In the genomic region with DNA sequence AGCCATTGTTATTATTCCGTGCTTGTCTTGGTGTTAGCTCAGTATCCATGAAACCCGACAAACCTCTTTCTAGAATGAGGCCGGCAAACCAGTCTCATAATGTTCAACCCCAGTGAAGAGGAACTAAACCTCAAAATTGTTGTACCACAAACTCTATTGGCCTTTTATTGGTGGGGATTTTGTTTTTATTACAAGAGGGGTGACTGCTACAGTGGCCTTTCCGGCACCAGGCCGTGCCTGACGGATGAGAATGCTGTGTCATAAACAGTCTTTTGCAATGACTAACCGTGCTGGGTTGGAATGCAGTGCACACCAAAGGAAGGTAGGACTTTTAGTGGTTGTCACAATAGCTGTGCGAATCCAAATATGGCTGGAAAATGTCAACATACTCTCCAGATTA, we compare ENCODE assay signal across 14 cellular contexts.
DNase-seq lines count a peak whose midpoint lies in the region; ATAC-seq and TF ChIP-seq lines count a peak whose summit lies in the region.
"Had no signal": no experiment of that assay in that cellular context is flagged by ENCODE, and none has a peak within 500 bp of the region (broad histone marks: within the 10 kb centered on the region; RNA-seq: fewer than 3 reads in every experiment).

No MANE protein-coding gene starts in this region.

- no peak for TF ChIP-seq CTCF in HFFc6 (IDR thresholded peaks at IDR 0.05)
- no peak for TF ChIP-seq CTCF in WTC11 (IDR thresholded peaks at IDR 0.05)

- peak; percentile 86 for DNase-seq in A172 (ENCODE audit: low spot score)
- peak; percentile 25 for DNase-seq in HFFc6
- DNase-seq in WTC11 (ENCODE audit: low spot score): no peak
- peak; percentile 90 for DNase-seq in kidney tubule cell (ENCODE audit: low spot score)
- DNase-seq in activated CD8-positive, alpha-beta memory T cell treated with anti-CD3 and anti-CD28 coated beads, Interleukin-2, amount 50 U/mL, for 48 hours: no peak
- DNase-seq in NCI-H526 treated with DMSO at 0.1 percent for 48 hours (lab: John Stamatoyannopoulos, UW): no peak
- no peak for DNase-seq in naive thymus-derived CD8-positive, alpha-beta T cell
- no peak for DNase-seq in activated CD4-positive, CD25-positive, alpha-beta regulatory T cell treated with anti-CD3 and anti-CD28 coated beads, Interleukin-2, amount 50 U/mL, for 72 hours
- DNase-seq: DMS153, hypothalamus, Karpas-422, SW 1271, tibial artery had no signal

- H3K4me1 Mint-ChIP-seq in HFFc6 (ENCODE audit: low read depth): peaks cover 23% of the 10 kb centered on the region
- H3K4me1 Mint-ChIP-seq in WTC11: peaks cover 38% of the 10 kb centered on the region
- peaks cover 0 to 10% (median 6%) of the 10 kb centered on the region in 4 donors for H3K4me1 Mint-ChIP-seq in naive thymus-derived CD8-positive, alpha-beta T cell

- H3K27ac Mint-ChIP-seq in HFFc6 (peak overlapping the region; percentile 27), WTC11 (peak overlapping the region; percentile 36; the same call in 1 of the 2 replicates)
- no peak overlapping the region for H3K27ac Mint-ChIP-seq in naive thymus-derived CD8-positive, alpha-beta T cell

- POLR2A ChIA-PET in WTC11 (lab: Charles Lee): no interaction called here
- POLR2A ChIA-PET in naive thymus-derived CD8-positive, alpha-beta T cell (lab: Charles Lee): no interaction called here

- H3K36me3 Mint-ChIP-seq in HFFc6 (ENCODE audit: low read depth) (no peaks in the 10 kb centered on the region), WTC11 (no peaks in the 10 kb centered on the region)
- no peaks in the 10 kb centered on the region for H3K36me3 Mint-ChIP-seq in naive thymus-derived CD8-positive, alpha-beta T cell

- H3K4me3 Mint-ChIP-seq in HFFc6 (peak overlapping the region; percentile 22; the same call in 1 of the 2 replicates), WTC11 (no peak overlapping the region)
- H3K4me3 Mint-ChIP-seq in naive thymus-derived CD8-positive, alpha-beta T cell: no peak overlapping the region

- H3K9me3 Mint-ChIP-seq in HFFc6: no peaks in the 10 kb centered on the region
- no peaks in the 10 kb centered on the region for H3K9me3 Mint-ChIP-seq in WTC11
- peaks cover 0 to 3% (median 0%) of the 10 kb centered on the region in 9 donors for H3K9me3 Mint-ChIP-seq in naive thymus-derived CD8-positive, alpha-beta T cell

- CTCF ChIA-PET in WTC11 (lab: Charles Lee): no interaction called here

- no peak for ATAC-seq in WTC11
- no peak for ATAC-seq in naive thymus-derived CD8-positive, alpha-beta T cell
- ATAC-seq: pancreas had no signal

- peaks cover 13% of the 10 kb centered on the region for H3K27me3 Mint-ChIP-seq in HFFc6 (ENCODE audit: insufficient read depth)
- H3K27me3 Mint-ChIP-seq in WTC11 (ENCODE audit: low read depth): no peaks in the 10 kb centered on the region
- peaks cover 2 to 20% (median 9%) of the 10 kb centered on the region in 5 donors for H3K27me3 Mint-ChIP-seq in naive thymus-derived CD8-positive, alpha-beta T cell

TF ChIP-seq in WTC11, 78 proteins besides CTCF, POLR2A, EP300 and RAD21 (continues in another document):
- no peak for TF ChIP-seq SMAD3 (CRISPR knock-in tag; IDR thresholded peaks at IDR 0.05; ENCODE audit: borderline replicate concordance)
- TF ChIP-seq FOXJ3 (CRISPR knock-in tag; IDR thresholded peaks at IDR 0.05; ENCODE audit: borderline replicate concordance): no peak
- TF ChIP-seq JAZF1 (CRISPR knock-in tag; IDR thresholded peaks at IDR 0.05): no peak
- no peak for TF ChIP-seq ATF3 (CRISPR knock-in tag; conservative IDR thresholded peaks at IDR 0.05)
- TF ChIP-seq SP1 (CRISPR knock-in tag; conservative IDR thresholded peaks at IDR 0.05): no peak
- TF ChIP-seq ZSCAN18 (CRISPR knock-in tag; IDR thresholded peaks at IDR 0.05): no peak
- no peak for TF ChIP-seq NFATC4 (CRISPR knock-in tag; IDR thresholded peaks at IDR 0.05)
- no peak for TF ChIP-seq ZNF263 (CRISPR knock-in tag; IDR thresholded peaks at IDR 0.05; ENCODE audit: low read depth)
- TF ChIP-seq, protein P1, sequence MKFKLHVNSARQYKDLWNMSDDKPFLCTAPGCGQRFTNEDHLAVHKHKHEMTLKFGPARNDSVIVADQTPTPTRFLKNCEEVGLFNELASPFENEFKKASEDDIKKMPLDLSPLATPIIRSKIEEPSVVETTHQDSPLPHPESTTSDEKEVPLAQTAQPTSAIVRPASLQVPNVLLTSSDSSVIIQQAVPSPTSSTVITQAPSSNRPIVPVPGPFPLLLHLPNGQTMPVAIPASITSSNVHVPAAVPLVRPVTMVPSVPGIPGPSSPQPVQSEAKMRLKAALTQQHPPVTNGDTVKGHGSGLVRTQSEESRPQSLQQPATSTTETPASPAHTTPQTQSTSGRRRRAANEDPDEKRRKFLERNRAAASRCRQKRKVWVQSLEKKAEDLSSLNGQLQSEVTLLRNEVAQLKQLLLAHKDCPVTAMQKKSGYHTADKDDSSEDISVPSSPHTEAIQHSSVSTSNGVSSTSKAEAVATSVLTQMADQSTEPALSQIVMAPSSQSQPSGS (CRISPR knock-in tag; IDR thresholded peaks at IDR 0.05; ENCODE audit: borderline replicate concordance, low read depth): no peak
- TF ChIP-seq TEAD4 (CRISPR knock-in tag; IDR thresholded peaks at IDR 0.05): no peak
- TF ChIP-seq, protein P2, sequence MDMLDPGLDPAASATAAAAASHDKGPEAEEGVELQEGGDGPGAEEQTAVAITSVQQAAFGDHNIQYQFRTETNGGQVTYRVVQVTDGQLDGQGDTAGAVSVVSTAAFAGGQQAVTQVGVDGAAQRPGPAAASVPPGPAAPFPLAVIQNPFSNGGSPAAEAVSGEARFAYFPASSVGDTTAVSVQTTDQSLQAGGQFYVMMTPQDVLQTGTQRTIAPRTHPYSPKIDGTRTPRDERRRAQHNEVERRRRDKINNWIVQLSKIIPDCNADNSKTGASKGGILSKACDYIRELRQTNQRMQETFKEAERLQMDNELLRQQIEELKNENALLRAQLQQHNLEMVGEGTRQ (CRISPR knock-in tag; IDR thresholded peaks at IDR 0.05): no peak
- TF ChIP-seq ESRRA (CRISPR knock-in tag; IDR thresholded peaks at IDR 0.05; ENCODE audit: borderline replicate concordance): no peak
- TF ChIP-seq, protein P3, sequence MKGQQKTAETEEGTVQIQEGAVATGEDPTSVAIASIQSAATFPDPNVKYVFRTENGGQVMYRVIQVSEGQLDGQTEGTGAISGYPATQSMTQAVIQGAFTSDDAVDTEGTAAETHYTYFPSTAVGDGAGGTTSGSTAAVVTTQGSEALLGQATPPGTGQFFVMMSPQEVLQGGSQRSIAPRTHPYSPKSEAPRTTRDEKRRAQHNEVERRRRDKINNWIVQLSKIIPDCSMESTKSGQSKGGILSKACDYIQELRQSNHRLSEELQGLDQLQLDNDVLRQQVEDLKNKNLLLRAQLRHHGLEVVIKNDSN (CRISPR knock-in tag; IDR thresholded peaks at IDR 0.05): no peak
- no peak for TF ChIP-seq SMAD4 (CRISPR knock-in tag; IDR thresholded peaks at IDR 0.05)
- TF ChIP-seq ERG (CRISPR knock-in tag; IDR thresholded peaks at IDR 0.05): no peak
- TF ChIP-seq, protein P4, sequence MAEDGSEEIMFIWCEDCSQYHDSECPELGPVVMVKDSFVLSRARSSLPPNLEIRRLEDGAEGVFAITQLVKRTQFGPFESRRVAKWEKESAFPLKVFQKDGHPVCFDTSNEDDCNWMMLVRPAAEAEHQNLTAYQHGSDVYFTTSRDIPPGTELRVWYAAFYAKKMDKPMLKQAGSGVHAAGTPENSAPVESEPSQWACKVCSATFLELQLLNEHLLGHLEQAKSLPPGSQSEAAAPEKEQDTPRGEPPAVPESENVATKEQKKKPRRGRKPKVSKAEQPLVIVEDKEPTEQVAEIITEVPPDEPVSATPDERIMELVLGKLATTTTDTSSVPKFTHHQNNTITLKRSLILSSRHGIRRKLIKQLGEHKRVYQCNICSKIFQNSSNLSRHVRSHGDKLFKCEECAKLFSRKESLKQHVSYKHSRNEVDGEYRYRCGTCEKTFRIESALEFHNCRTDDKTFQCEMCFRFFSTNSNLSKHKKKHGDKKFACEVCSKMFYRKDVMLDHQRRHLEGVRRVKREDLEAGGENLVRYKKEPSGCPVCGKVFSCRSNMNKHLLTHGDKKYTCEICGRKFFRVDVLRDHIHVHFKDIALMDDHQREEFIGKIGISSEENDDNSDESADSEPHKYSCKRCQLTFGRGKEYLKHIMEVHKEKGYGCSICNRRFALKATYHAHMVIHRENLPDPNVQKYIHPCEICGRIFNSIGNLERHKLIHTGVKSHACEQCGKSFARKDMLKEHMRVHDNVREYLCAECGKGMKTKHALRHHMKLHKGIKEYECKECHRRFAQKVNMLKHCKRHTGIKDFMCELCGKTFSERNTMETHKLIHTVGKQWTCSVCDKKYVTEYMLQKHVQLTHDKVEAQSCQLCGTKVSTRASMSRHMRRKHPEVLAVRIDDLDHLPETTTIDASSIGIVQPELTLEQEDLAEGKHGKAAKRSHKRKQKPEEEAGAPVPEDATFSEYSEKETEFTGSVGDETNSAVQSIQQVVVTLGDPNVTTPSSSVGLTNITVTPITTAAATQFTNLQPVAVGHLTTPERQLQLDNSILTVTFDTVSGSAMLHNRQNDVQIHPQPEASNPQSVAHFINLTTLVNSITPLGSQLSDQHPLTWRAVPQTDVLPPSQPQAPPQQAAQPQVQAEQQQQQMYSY (CRISPR knock-in tag; IDR thresholded peaks at IDR 0.05): no peak

Comparison
In these comparisons a context has a peak if more than half of its experiments do, and no peak if none do; other contexts are left out.
1. DNase-seq: peak in A172 (single experiment), HFFc6 (single experiment) and kidney tubule cell (single experiment); none in WTC11 (single experiment), activated CD8-positive, alpha-beta memory T cell treated with anti-CD3 and anti-CD28 coated beads, Interleukin-2, amount 50 U/mL, for 48 hours (single experiment), NCI-H526 treated with DMSO at 0.1 percent for 48 hours (single experiment), naive thymus-derived CD8-positive, alpha-beta T cell (0 of 10) and activated CD4-positive, CD25-positive, alpha-beta regulatory T cell treated with anti-CD3 and anti-CD28 coated beads, Interleukin-2, amount 50 U/mL, for 72 hours (single experiment).
2. H3K27ac Mint-ChIP-seq: peak in HFFc6 (single experiment) and WTC11 (single experiment); none in naive thymus-derived CD8-positive, alpha-beta T cell (0 of 10).